18 cellular contexts compared by ENCODE assay signal in the genomic region with DNA sequence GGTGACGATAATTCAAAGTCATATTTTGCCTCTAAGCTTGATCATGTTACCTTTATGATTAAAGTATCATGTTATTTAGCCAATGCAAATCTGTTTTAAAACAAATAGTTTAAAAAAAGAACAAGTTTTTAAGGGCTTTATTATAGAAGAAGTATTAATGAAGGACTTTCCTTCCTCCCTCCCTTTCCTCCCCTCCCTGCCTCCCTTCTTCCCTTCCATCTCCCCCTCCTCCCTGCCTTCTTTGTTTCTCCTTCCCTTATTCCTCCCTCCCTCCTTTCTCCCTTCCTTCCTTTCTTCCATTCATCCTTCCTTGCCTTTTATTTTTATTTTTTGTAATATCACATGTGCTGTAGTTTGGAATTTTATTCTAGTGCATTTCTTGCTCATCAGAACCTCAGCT.
"Had no signal": no experiment of that assay in that cellular context is flagged by ENCODE, and none has a peak within 500 bp of the region (broad histone marks: within the 10 kb centered on the region; RNA-seq: fewer than 3 reads in every experiment).

No MANE protein-coding gene starts in this region.

- H3K27ac Mint-ChIP-seq: endodermal cell had no signal

- H3K27ac ChIP-seq: colonic mucosa, heart left ventricle, ovary, right atrium auricular region, testis, tibial nerve, upper lobe of right lung, vagina had no signal

- H3K4me1 Mint-ChIP-seq: endodermal cell had no signal

- H3K4me3 Mint-ChIP-seq: endodermal cell; naive thymus-derived CD8-positive, alpha-beta T cell; neural crest cell had no signal

- H3K9me3 ChIP-seq: colonic mucosa, heart left ventricle, mucosa of descending colon, ovary, right atrium auricular region, testis, tibial nerve, upper lobe of right lung, vagina had no signal

- ATAC-seq: esophagus mucosa; heart left ventricle; mucosa of descending colon; naive thymus-derived CD8-positive, alpha-beta T cell; upper lobe of right lung had no signal

- H3K27me3 Mint-ChIP-seq: naive thymus-derived CD8-positive, alpha-beta T cell had no signal

- H3K36me3 ChIP-seq: ovary had no signal

- H3K4me1 ChIP-seq: colonic mucosa, heart left ventricle, right atrium auricular region, testis, upper lobe of right lung, vagina had no signal

- H3K4me3 ChIP-seq: colonic mucosa, heart left ventricle, mucosa of descending colon, ovary, right atrium auricular region, testis, tibial nerve, upper lobe of right lung, vagina had no signal

- H3K27me3 ChIP-seq: colonic mucosa, heart left ventricle, ovary, right atrium auricular region, testis, tibial nerve, upper lobe of right lung, vagina had no signal

- H3K9me3 Mint-ChIP-seq: endodermal cell; naive thymus-derived CD8-positive, alpha-beta T cell; neural crest cell had no signal

- DNase-seq: colonic mucosa; effector CD4-positive, alpha-beta T cell; endodermal cell; heart left ventricle; hippocampal formation; mucosa of descending colon; naive thymus-derived CD8-positive, alpha-beta T cell; ovary; small intestine; stimulated activated CD4-positive, alpha-beta T cell treated with anti-CD3 and anti-CD28 coated beads, Interleukin-12 subunit alpha, Interleukin-12 subunit beta, amount 100 ng/mL, for 4 hours; stimulated activated naive CD4-positive, alpha-beta T cell; testis; upper lobe of right lung had no signal
